8 cellular contexts compared by ENCODE assay signal in the genomic region with DNA sequence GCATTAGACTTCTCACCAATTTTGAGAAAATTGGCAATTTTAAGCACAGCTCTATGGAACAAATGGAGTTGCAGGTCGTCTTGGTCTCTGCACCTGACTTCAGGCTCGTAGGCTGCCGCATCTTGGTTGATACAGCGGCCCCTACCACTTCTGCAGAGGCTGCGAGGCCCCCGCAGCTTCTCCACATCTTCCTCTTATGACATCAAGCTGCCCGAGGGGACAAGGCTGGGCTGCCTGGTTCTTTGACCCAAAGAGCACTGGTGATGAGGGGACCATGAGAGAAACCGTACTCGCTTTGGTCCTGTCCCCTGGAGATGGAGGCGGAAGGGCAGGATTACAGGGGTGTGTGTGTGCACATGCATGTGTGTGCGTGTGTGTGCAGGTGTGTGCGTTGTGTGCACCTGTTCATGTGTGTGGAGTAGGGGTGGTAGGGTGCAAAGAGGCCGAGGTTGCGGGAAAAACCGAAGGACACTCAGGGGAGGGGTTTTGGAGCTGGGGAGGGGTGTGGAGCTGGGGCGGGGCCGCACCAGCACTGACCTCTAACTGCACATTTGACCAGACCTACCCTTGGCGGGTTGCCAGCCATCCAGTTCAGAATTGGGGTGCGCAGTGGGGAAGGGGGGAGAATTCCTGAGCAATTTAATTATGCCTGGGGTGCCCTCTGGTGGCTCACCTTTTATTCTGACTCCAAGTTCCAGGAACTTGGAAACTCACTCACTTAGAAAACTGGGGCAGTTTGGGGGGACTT.
DNase-seq lines count a peak whose midpoint lies in the region; ATAC-seq and TF ChIP-seq lines count a peak whose summit lies in the region.

No MANE protein-coding gene starts in this region.

- ATAC-seq in HG03521 (IDR thresholded peaks at IDR 0.05; ENCODE audit: unreplicated experiment) (no peak), HG03571 (IDR thresholded peaks at IDR 0.05; ENCODE audit: unreplicated experiment) (no peak)

- H3K4me3 ChIP-seq in BJ (ENCODE audit: low read depth, low read length), result no peak overlapping the region
- H3K4me3 ChIP-seq in cardiac fibroblast (replicated peaks in 1 of 2; ENCODE audit: low read depth in 2 of 2, low read length in 2 of 2), result no peak overlapping the region

- no peaks in the 10 kb centered on the region; the same call in 1 of the 2 replicates for H3K27me3 ChIP-seq in BJ (ENCODE audit: control insufficient read depth, insufficient read depth, low read length)

- no peaks in the 10 kb centered on the region for H3K36me3 ChIP-seq in BJ (ENCODE audit: control insufficient read depth, insufficient read depth, low read length)

- CTCF ChIA-PET in BJ (lab: Yijun Ruan, JAX), result interaction anchor here (0.7 to 3.4 kb wide), 7 partner anchors 17 to 459 kb away, joined by 3 to 18 read pairs (median 4); a partner anchor contains a TSS

- POLR2A ChIA-PET in BJ (lab: Charles Lee), result no interaction called here

- DNase-seq in BJ (ENCODE audit: low read depth) (no peak), HT-29 (ENCODE audit: low spot score) (peak; percentile 85), cardiac fibroblast (ENCODE audit: low read depth in 2 of 2) (peak; percentile 49 to 52), lung microvascular endothelial cell (ENCODE audit: low read depth in 2 of 2) (peak; percentile 40 to 43), mucosa of gallbladder (ENCODE audit: low spot score) (no peak), D341Med (ENCODE audit: low spot score) (no peak)

- TF ChIP-seq CTCF in BJ (IDR thresholded peaks at IDR 0.05; ENCODE audit: insufficient read depth, low read depth, low read length), result peak; percentile 62
- peak; percentile 49 for TF ChIP-seq CTCF in cardiac fibroblast (IDR thresholded peaks at IDR 0.05; ENCODE audit: low read depth, low read length)

Comparison
In these comparisons a context has a peak if more than half of its experiments do, and no peak if none do; other contexts are left out.
1. DNase-seq: peak in HT-29 (single experiment), cardiac fibroblast (2 of 2) and lung microvascular endothelial cell (2 of 2); none in BJ (single experiment), mucosa of gallbladder (single experiment) and D341Med (single experiment).